20 cellular contexts compared by ENCODE assay signal in genomic region chr9:131346559-131346958, GRCh38. TPM values are rescaled to one million over a fixed set of nuclear protein-coding genes. Genes with fewer than 3 reads are reported as not detected.
"Had no signal": no experiment of that assay in that cellular context is flagged by ENCODE, and none has a peak within 500 bp of the region (broad histone marks: within the 10 kb centered on the region; RNA-seq: fewer than 3 reads in every experiment).

No MANE protein-coding gene starts in this region.

- FAIRE-seq: RCC 7860 had no signal

- ATAC-seq: SK-N-SH treated with all-trans-retinoic acid at 6 μM for 48 hours had no signal

- DNase-seq: KBM-7, MV-4-11, NCI-H1048, NCI-H1105 treated with DMSO at 0.1 percent for 48 hours, NCI-H1417 treated with DMSO at 0.1 percent for 48 hours, NCI-H146, NCI-H1694 treated with DMSO at 0.1 percent for 48 hours, NCI-H1930, NCI-H2081, NCI-H2107, NCI-H2227 treated with DMSO at 0.1 percent for 48 hours, NCI-H524 treated with DMSO at 0.1 percent for 48 hours, NCI-H69, NCI-H774, RPMI8226, SHP77 had no signal

RNA-seq across cellular contexts. Expression of gene PLPP7, which starts 57.0 kb away (rescaled TPM):
- total RNA-seq: HT-29, MCF 10A had no signal
